ENCODE assay signal across 1 cellular context in genomic region chr11:95175969-95176368, GRCh38.
A peak's percentile ranks its signal among the peaks of the same experiment; 100 is the strongest.
TF ChIP-seq lines count a peak whose summit lies in the region.

No MANE protein-coding gene starts in this region.

TF ChIP-seq in K562, 482 proteins besides CTCF, POLR2A, EP300 and RAD21 (continued from another document and continues in another):
- TF ChIP-seq, protein P1, sequence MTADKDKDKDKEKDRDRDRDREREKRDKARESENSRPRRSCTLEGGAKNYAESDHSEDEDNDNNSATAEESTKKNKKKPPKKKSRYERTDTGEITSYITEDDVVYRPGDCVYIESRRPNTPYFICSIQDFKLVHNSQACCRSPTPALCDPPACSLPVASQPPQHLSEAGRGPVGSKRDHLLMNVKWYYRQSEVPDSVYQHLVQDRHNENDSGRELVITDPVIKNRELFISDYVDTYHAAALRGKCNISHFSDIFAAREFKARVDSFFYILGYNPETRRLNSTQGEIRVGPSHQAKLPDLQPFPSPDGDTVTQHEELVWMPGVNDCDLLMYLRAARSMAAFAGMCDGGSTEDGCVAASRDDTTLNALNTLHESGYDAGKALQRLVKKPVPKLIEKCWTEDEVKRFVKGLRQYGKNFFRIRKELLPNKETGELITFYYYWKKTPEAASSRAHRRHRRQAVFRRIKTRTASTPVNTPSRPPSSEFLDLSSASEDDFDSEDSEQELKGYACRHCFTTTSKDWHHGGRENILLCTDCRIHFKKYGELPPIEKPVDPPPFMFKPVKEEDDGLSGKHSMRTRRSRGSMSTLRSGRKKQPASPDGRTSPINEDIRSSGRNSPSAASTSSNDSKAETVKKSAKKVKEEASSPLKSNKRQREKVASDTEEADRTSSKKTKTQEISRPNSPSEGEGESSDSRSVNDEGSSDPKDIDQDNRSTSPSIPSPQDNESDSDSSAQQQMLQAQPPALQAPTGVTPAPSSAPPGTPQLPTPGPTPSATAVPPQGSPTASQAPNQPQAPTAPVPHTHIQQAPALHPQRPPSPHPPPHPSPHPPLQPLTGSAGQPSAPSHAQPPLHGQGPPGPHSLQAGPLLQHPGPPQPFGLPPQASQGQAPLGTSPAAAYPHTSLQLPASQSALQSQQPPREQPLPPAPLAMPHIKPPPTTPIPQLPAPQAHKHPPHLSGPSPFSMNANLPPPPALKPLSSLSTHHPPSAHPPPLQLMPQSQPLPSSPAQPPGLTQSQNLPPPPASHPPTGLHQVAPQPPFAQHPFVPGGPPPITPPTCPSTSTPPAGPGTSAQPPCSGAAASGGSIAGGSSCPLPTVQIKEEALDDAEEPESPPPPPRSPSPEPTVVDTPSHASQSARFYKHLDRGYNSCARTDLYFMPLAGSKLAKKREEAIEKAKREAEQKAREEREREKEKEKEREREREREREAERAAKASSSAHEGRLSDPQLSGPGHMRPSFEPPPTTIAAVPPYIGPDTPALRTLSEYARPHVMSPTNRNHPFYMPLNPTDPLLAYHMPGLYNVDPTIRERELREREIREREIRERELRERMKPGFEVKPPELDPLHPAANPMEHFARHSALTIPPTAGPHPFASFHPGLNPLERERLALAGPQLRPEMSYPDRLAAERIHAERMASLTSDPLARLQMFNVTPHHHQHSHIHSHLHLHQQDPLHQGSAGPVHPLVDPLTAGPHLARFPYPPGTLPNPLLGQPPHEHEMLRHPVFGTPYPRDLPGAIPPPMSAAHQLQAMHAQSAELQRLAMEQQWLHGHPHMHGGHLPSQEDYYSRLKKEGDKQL (CRISPR knock-in tag; IDR thresholded peaks at IDR 0.05; ENCODE audit: borderline replicate concordance), result no peak
- TF ChIP-seq PURB (CRISPR knock-in tag; IDR thresholded peaks at IDR 0.05; ENCODE audit: low read depth) (no peak), SMARCC2 (IDR thresholded peaks at IDR 0.05; ENCODE audit: low read depth) (no peak), NR3C1 (CRISPR knock-in tag; IDR thresholded peaks at IDR 0.05) (no peak), ID3 (CRISPR knock-in tag; IDR thresholded peaks at IDR 0.05) (no peak), ID3 (tag; IDR thresholded peaks at IDR 0.05) (no peak), ZNF224 (CRISPR knock-in tag; IDR thresholded peaks at IDR 0.05) (no peak), CHD7 (IDR thresholded peaks at IDR 0.05; ENCODE audit: low read depth, low read length) (no peak), NKRF (IDR thresholded peaks at IDR 0.05; ENCODE audit: borderline replicate concordance) (no peak), IFI16 (CRISPR knock-in tag; IDR thresholded peaks at IDR 0.05) (no peak), POLR2AphosphoS5 (IDR thresholded peaks at IDR 0.05; ENCODE audit: control insufficient read depth, insufficient read depth, low read depth, low read length) (no peak), TCFL5 (CRISPR knock-in tag; conservative IDR thresholded peaks at IDR 0.05) (no peak), THAP7 (CRISPR knock-in tag; IDR thresholded peaks at IDR 0.05) (no peak), SREBF1 (IDR thresholded peaks at IDR 0.05; ENCODE audit: borderline replicate concordance, low read depth, low read length) (no peak), KAT8 (IDR thresholded peaks at IDR 0.05; ENCODE audit: low read depth) (no peak), ZNF133 (CRISPR knock-in tag; IDR thresholded peaks at IDR 0.05) (no peak), CLOCK (CRISPR knock-in tag; IDR thresholded peaks at IDR 0.05; ENCODE audit: borderline replicate concordance) (no peak), TEAD4 (IDR thresholded peaks at IDR 0.05; ENCODE audit: low read length) (peak; percentile 66; the same call in 1 of the 2 replicates), TEAD4 (CRISPR knock-in tag; IDR thresholded peaks at IDR 0.05; ENCODE audit: borderline replicate concordance) (no peak), ZFP30 (CRISPR knock-in tag; IDR thresholded peaks at IDR 0.05; ENCODE audit: borderline replicate concordance) (no peak), XRCC5 (IDR thresholded peaks at IDR 0.05; ENCODE audit: low read depth, low read length) (no peak), NR2C2 (CRISPR knock-in tag; IDR thresholded peaks at IDR 0.05) (no peak), NR2C2 (tag; IDR thresholded peaks at IDR 0.05) (no peak), ZNF507 (tag; conservative IDR thresholded peaks at IDR 0.05) (no peak), HMG20B (CRISPR knock-in tag; IDR thresholded peaks at IDR 0.05) (no peak), GABPB2 (CRISPR knock-in tag; conservative IDR thresholded peaks at IDR 0.05) (no peak), ZNF354B (CRISPR knock-in tag; IDR thresholded peaks at IDR 0.05) (no peak), BDP1 (IDR thresholded peaks at IDR 0.05; ENCODE audit: insufficient read depth, insufficient read length) (no peak), OTX1 (CRISPR knock-in tag; IDR thresholded peaks at IDR 0.05) (no peak), HNRNPUL1 (IDR thresholded peaks at IDR 0.05; ENCODE audit: low read length) (no peak), ZFP36 (IDR thresholded peaks at IDR 0.05; ENCODE audit: low read depth, low read length, partially characterized antibody) (no peak), ZNF830 (CRISPR knock-in tag; IDR thresholded peaks at IDR 0.05) (no peak), ZNF146 (CRISPR knock-in tag; IDR thresholded peaks at IDR 0.05; ENCODE audit: unreplicated experiment) (no peak), NR2F6 (CRISPR knock-in tag; IDR thresholded peaks at IDR 0.05) (no peak), ZNF24 (IDR thresholded peaks at IDR 0.05) (no peak), ETV5 (CRISPR knock-in tag; IDR thresholded peaks at IDR 0.05; ENCODE audit: low read depth) (no peak), EP400 (IDR thresholded peaks at IDR 0.05) (no peak)
- TF ChIP-seq, protein P2, sequence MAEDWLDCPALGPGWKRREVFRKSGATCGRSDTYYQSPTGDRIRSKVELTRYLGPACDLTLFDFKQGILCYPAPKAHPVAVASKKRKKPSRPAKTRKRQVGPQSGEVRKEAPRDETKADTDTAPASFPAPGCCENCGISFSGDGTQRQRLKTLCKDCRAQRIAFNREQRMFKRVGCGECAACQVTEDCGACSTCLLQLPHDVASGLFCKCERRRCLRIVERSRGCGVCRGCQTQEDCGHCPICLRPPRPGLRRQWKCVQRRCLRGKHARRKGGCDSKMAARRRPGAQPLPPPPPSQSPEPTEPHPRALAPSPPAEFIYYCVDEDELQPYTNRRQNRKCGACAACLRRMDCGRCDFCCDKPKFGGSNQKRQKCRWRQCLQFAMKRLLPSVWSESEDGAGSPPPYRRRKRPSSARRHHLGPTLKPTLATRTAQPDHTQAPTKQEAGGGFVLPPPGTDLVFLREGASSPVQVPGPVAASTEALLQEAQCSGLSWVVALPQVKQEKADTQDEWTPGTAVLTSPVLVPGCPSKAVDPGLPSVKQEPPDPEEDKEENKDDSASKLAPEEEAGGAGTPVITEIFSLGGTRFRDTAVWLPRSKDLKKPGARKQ (CRISPR knock-in tag; IDR thresholded peaks at IDR 0.05), result no peak
